In the genomic region with DNA sequence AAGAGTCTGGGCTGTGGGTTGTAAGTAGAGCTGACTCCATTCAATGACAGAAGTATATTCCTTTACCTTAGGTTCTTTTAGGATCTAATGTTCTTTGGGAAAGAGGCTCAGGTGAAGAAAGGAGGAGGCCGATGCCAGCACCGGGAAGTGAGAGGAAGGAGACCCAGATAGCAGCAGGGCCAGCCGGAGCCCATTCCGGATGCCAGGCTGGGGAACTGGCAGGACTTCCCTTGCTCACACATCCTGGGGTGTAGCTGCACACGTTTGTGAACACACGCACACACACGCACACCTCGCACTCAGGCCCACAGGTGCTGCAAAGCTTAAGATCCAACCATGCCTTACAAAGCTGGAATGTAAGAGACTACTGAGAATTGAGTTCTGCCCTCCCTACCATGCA, we compare ENCODE assay signal across 23 cellular contexts.
"Had no signal": no experiment of that assay in that cellular context is flagged by ENCODE, and none has a peak within 500 bp of the region (broad histone marks: within the 10 kb centered on the region; RNA-seq: fewer than 3 reads in every experiment).

No MANE protein-coding gene starts in this region.

- H3K9me3 Mint-ChIP-seq: activated B cell treated with CpG ODN at 0.5 μM for 24 hours; activated T-helper 2 cell treated with anti-CD3 and anti-CD28 coated beads, Interferon-gamma antibody, Interleukin-2, Interleukin-4, amounts not matched to agents 10 μg/mL and 5 μg/mL and 100 μg/mL, durations not matched to agents 14 hours and 24 hours and 36 hours; endodermal cell; nephron progenitor cell had no signal

- H3K27ac Mint-ChIP-seq: activated B cell treated with CpG ODN at 0.5 μM for 24 hours; activated CD8-positive, alpha-beta memory T cell treated with anti-CD3 and anti-CD28 coated beads, Interleukin-2, amount 10 ng/mL, durations not matched to agents 7 days and 5 days; activated CD8-positive, alpha-beta T cell treated with anti-CD3 and anti-CD28 coated beads, Interleukin-2, amount 10 ng/mL, durations not matched to agents 7 days and 5 days; activated naive CD8-positive, alpha-beta T cell; activated T-helper 2 cell treated with anti-CD3 and anti-CD28 coated beads, Interferon-gamma antibody, Interleukin-2, Interleukin-4, amounts not matched to agents 10 μg/mL and 5 μg/mL and 100 μg/mL, durations not matched to agents 14 hours and 24 hours and 36 hours; endodermal cell had no signal

- ATAC-seq: activated CD8-positive, alpha-beta memory T cell treated with anti-CD3 and anti-CD28 coated beads, Interleukin-2, amount 10 ng/mL, durations not matched to agents 7 days and 5 days; activated CD8-positive, alpha-beta T cell treated with anti-CD3 and anti-CD28 coated beads, Interleukin-2, amount 10 ng/mL, durations not matched to agents 7 days and 5 days; body of pancreas; esophagus mucosa; heart right ventricle; left lung; pancreas; psoas muscle had no signal

- H3K4me1 Mint-ChIP-seq: activated B cell treated with CpG ODN at 0.5 μM for 24 hours had no signal

- H3K4me3 ChIP-seq: adrenal gland, body of pancreas, heart right ventricle, left lung, pancreas, psoas muscle, transverse colon, uterus had no signal

- H3K4me3 Mint-ChIP-seq: activated B cell treated with CpG ODN at 0.5 μM for 24 hours; activated CD8-positive, alpha-beta memory T cell treated with anti-CD3 and anti-CD28 coated beads, Interleukin-2, amount 10 ng/mL, durations not matched to agents 7 days and 5 days; activated CD8-positive, alpha-beta T cell treated with anti-CD3 and anti-CD28 coated beads, Interleukin-2, amount 10 ng/mL, durations not matched to agents 7 days and 5 days; activated naive CD8-positive, alpha-beta T cell; endodermal cell; nephron progenitor cell had no signal

- H3K9me3 ChIP-seq: adrenal gland, body of pancreas, heart right ventricle, left lung, pancreas, psoas muscle, transverse colon, uterus had no signal

- H3K27me3 ChIP-seq: adrenal gland, body of pancreas, pancreas, uterus had no signal

- H3K27ac ChIP-seq: body of pancreas, heart right ventricle, left lung, pancreas, psoas muscle, transverse colon, uterus had no signal

- H3K36me3 Mint-ChIP-seq: activated CD8-positive, alpha-beta memory T cell treated with anti-CD3 and anti-CD28 coated beads, Interleukin-2, amount 10 ng/mL, durations not matched to agents 7 days and 5 days; activated naive CD8-positive, alpha-beta T cell had no signal

- H3K4me1 ChIP-seq: body of pancreas, pancreas, uterus had no signal

- DNase-seq: activated B cell treated with CpG ODN at 0.5 μM for 24 hours; activated CD4-positive, alpha-beta T cell treated with anti-CD3 and anti-CD28 coated beads, Interleukin-2, amount 50 U/mL, for 1 hour; activated CD8-positive, alpha-beta memory T cell treated with anti-CD3 and anti-CD28 coated beads, Interleukin-2, amount 10 ng/mL, durations not matched to agents 7 days and 5 days; activated CD8-positive, alpha-beta T cell treated with anti-CD3 and anti-CD28 coated beads, Interleukin-2, amount 10 ng/mL, durations not matched to agents 7 days and 5 days; activated naive CD4-positive, alpha-beta T cell treated with Interleukin-2 at 50 U/mL for 16 hours; activated T-cell treated with anti-CD3 and anti-CD28 coated beads, Interleukin-2, amount 50 U/mL, for 48 hours; body of pancreas; caudate nucleus; endodermal cell; foreskin melanocyte; heart right ventricle; nephron progenitor cell; pancreas; psoas muscle; stimulated activated naive CD4-positive, alpha-beta T cell; T-helper 2 cell; transverse colon; uterus had no signal

- H3K36me3 ChIP-seq: adrenal gland, heart right ventricle, left lung, pancreas, transverse colon, uterus had no signal
